Comparison of ENCODE assay signal across 9 cellular contexts in the genomic region with DNA sequence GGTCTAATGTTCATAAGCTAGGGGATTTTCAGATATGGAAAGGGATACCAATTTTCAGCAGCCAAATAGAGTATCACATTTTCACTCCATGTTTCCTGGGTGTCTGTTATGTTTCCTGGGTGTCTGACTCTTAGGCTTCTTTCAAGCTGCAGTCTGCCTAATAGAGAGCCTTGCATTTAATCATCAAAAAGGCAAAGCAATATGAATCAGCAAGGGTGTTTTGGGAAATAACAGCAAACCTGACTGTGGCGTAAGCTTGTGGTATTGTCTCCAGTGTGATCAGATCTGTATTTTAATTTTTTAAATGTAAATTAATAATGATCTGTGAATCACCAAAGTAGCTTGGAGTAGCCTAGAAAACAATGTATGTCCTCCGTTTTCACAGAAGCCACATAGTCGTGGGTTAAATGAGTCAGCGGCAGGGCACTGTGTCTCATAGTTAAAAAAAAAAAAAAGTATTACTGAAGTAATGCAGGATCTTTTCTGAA.
DNase-seq lines count a peak whose midpoint lies in the region; ATAC-seq and TF ChIP-seq lines count a peak whose summit lies in the region.
"Had no signal": no experiment of that assay in that cellular context is flagged by ENCODE, and none has a peak within 500 bp of the region (broad histone marks: within the 10 kb centered on the region; RNA-seq: fewer than 3 reads in every experiment).

No MANE protein-coding gene starts in this region.

- peak; percentile 33 for DNase-seq in NK-92 treated with Interleukin-12 subunit alpha and Interleukin-12 subunit beta, amount 100 ng/mL, for 24 hours (lab: John Stamatoyannopoulos, UW)
- DNase-seq in NK-92 (lab: John Stamatoyannopoulos, UW; ENCODE audit: unreplicated experiment): no peak
- DNase-seq in activated T-cell treated with anti-CD3 and anti-CD28 coated beads for 48 hours (ENCODE audit: low read depth): peak; percentile 35
- DNase-seq in fibroblast of mammary gland (ENCODE audit: low read depth): peak; percentile 78
- peak; percentile 6 to 30 for DNase-seq in stimulated activated CD8-positive, alpha-beta memory T cell treated with anti-CD3 and anti-CD28 coated beads, Interleukin-15, amount 100 ng/mL, for 4 hours (ENCODE audit: low read depth in 2 of 2)
- no peak for DNase-seq in amygdala (lab: John Stamatoyannopoulos, UW)
- DNase-seq in putamen (ENCODE audit: low spot score): no peak
- DNase-seq: NCI-H1436 had no signal

- ATAC-seq in HG03025 (IDR thresholded peaks at IDR 0.05; ENCODE audit: low FRiP score, unreplicated experiment): no peak

- no peak for TF ChIP-seq CTCF in fibroblast of mammary gland (conservative IDR thresholded peaks at IDR 0.05; ENCODE audit: control insufficient read depth, insufficient read depth, low read depth, low read length)

- no peak overlapping the region for H3K4me3 ChIP-seq in fibroblast of mammary gland (ENCODE audit: control insufficient read depth, low read depth, low read length)

Comparison
In these comparisons a context has a peak if more than half of its experiments do, and no peak if none do; other contexts are left out.
1. DNase-seq: peak in NK-92 treated with Interleukin-12 subunit alpha and Interleukin-12 subunit beta, amount 100 ng/mL, for 24 hours (single experiment), activated T-cell treated with anti-CD3 and anti-CD28 coated beads for 48 hours (single experiment), fibroblast of mammary gland (single experiment) and stimulated activated CD8-positive, alpha-beta memory T cell treated with anti-CD3 and anti-CD28 coated beads, Interleukin-15, amount 100 ng/mL, for 4 hours (2 of 2); none in NK-92 (single experiment), amygdala (0 of 56) and putamen (single experiment).